Comparison of ENCODE assay signal across 9 cellular contexts in the genomic region with DNA sequence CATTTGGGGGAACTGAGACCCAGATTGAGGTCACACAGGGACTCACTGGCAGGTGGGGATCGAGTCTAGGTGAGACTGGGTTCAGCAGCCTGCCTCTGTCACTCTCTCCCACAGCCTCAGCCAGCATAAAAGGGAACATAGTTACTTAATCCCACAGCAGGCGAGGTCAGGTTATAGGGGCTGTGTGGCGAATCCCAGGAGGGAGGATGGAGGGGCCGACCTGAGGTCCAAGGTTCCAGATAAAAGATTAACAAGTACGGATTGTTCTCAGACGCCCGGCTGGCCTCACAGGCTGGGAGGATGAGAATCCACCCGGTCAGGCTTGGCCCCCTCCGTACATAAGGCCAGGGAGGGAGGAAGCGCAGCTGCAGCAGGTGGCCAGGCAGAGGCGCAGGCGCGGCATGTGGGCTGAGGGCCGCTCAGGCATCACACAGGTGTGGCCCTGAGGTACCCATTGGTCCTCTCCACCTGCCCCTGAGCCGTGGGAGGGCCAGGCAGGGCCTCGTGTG. TPM values are rescaled to one million over a fixed set of nuclear protein-coding genes. Genes with fewer than 3 reads are reported as not detected.
DNase-seq lines count a peak whose midpoint lies in the region; ATAC-seq and TF ChIP-seq lines count a peak whose summit lies in the region.
"Had no signal": no experiment of that assay in that cellular context is flagged by ENCODE, and none has a peak within 500 bp of the region (broad histone marks: within the 10 kb centered on the region; RNA-seq: fewer than 3 reads in every experiment).

No MANE protein-coding gene starts in this region.

- H3K36me3 ChIP-seq in GM23338 (ENCODE audit: insufficient read depth) (no peaks in the 10 kb centered on the region), SJCRH30 (no peaks in the 10 kb centered on the region)

- no peak overlapping the region for H3K27ac Mint-ChIP-seq in GM23338
- peak overlapping the region; percentile 95 for H3K27ac Mint-ChIP-seq in memory B cell
- no peak overlapping the region for H3K27ac Mint-ChIP-seq in endothelial cell (ENCODE audit: unreplicated experiment)

- H3K27ac ChIP-seq in GM23338 (ENCODE audit: low read depth) (no peak overlapping the region), SJCRH30 (no peak overlapping the region)

- DNase-seq in GM13977 (ENCODE audit: low spot score): peak; percentile 69
- peak; percentile 72 for DNase-seq in GM23338 (ENCODE audit: low spot score)
- DNase-seq in SJCRH30: peak; percentile 34 to 65
- peak in 1 of 2 donors; percentile 56 for DNase-seq in memory B cell (ENCODE audit: low spot score in 2 of 2)
- no peak for DNase-seq in superior temporal gyrus (ENCODE audit: extremely low spot score)
- DNase-seq in endothelial cell (ENCODE audit: low spot score): no peak
- no peak for DNase-seq in HK-2 (ENCODE audit: unreplicated experiment)
- DNase-seq in OCI-M1 (lab: John Stamatoyannopoulos, UW): no peak

- ATAC-seq in GM23338 (peak; percentile 36), memory B cell (ENCODE audit: low read depth) (peak; percentile 48)

- H3K4me3 ChIP-seq in GM23338: no peak overlapping the region
- H3K4me3 ChIP-seq in SJCRH30: no peak overlapping the region

- H3K27me3 ChIP-seq in GM23338 (ENCODE audit: insufficient read depth) (peaks cover 4% of the 10 kb centered on the region), SJCRH30 (peaks cover 3% of the 10 kb centered on the region; the same call in 1 of the 2 replicates)

- no peak overlapping the region for H2AFZ ChIP-seq in GM23338

- H3K4me3 Mint-ChIP-seq in GM23338: no peak overlapping the region
- peak overlapping the region; percentile 88 for H3K4me3 Mint-ChIP-seq in memory B cell
- H3K4me3 Mint-ChIP-seq in endothelial cell (ENCODE audit: unreplicated experiment): no peak overlapping the region

- no peak overlapping the region for H3K4me2 ChIP-seq in GM23338

- H3K9me3 ChIP-seq in SJCRH30 (replicated peaks): no peaks in the 10 kb centered on the region

- no peaks in the 10 kb centered on the region for H3K79me2 ChIP-seq in GM23338 (replicated peaks; ENCODE audit: insufficient read depth)

- H3F3A ChIP-seq in GM23338 (replicated peaks; ENCODE audit: low read depth): 0 out of 2 replicates have a peak, but pooled peaks cover 5% of the 10 kb centered on the region

- H3K9me2 ChIP-seq in GM23338 (ENCODE audit: insufficient read depth): no peaks in the 10 kb centered on the region

- H3K27me3 Mint-ChIP-seq in GM23338 (ENCODE audit: insufficient read depth, low read depth, poor library complexity) (peaks cover 18% of the 10 kb centered on the region), memory B cell (no peaks in the 10 kb centered on the region), endothelial cell (ENCODE audit: unreplicated experiment) (peaks cover 14% of the 10 kb centered on the region)

- H4K20me1 ChIP-seq in GM23338 (replicated peaks; ENCODE audit: insufficient read depth): no peaks in the 10 kb centered on the region

- H3K9me3 Mint-ChIP-seq in GM23338 (no peaks in the 10 kb centered on the region), memory B cell (no peaks in the 10 kb centered on the region), endothelial cell (ENCODE audit: unreplicated experiment) (no peaks in the 10 kb centered on the region)

- H3K4me1 Mint-ChIP-seq in GM23338 (peaks cover 28% of the 10 kb centered on the region), memory B cell (peaks cover 58% of the 10 kb centered on the region), endothelial cell (ENCODE audit: unreplicated experiment) (no peaks in the 10 kb centered on the region)

- H3K36me3 Mint-ChIP-seq in GM23338 (ENCODE audit: low read depth): no peaks in the 10 kb centered on the region
- peaks cover 9% of the 10 kb centered on the region for H3K36me3 Mint-ChIP-seq in memory B cell
- no peaks in the 10 kb centered on the region for H3K36me3 Mint-ChIP-seq in endothelial cell (ENCODE audit: low read depth, unreplicated experiment)

- peaks cover 21% of the 10 kb centered on the region; the same call in 1 of the 2 replicates for H3K4me1 ChIP-seq in GM23338 (ENCODE audit: insufficient read depth)
- peaks cover 21% of the 10 kb centered on the region for H3K4me1 ChIP-seq in SJCRH30

- TF ChIP-seq CTCF in GM13977 (IDR thresholded peaks at IDR 0.05; ENCODE audit: extremely low read depth, insufficient read depth, missing control alignments) (peak; percentile 45), GM23338 (conservative IDR thresholded peaks at IDR 0.05; ENCODE audit: low read depth in 2 of 2) (peak in 1 of 2 experiments; percentile 59; a peak in 3 of 4 replicates), endothelial cell (IDR thresholded peaks at IDR 0.05; ENCODE audit: unreplicated experiment) (no peak)

- in situ Hi-C loops in GM13977 (cut with MboI; ENCODE audit: low pct_unique_long_range_greater_than_20kb, low sequenced_read_pairs, unreplicated experiment): no loop called here

TF ChIP-seq in GM23338, 12 proteins besides CTCF, POLR2A, EP300 and RAD21 (continues in another document):
- TF ChIP-seq EZH2 (IDR thresholded peaks at IDR 0.05; ENCODE audit: low read depth, unreplicated experiment) (no peak), EZH2phosphoT487 (IDR thresholded peaks at IDR 0.05; ENCODE audit: unreplicated experiment) (no peak), ZNF331 (CRISPR knock-in tag; IDR thresholded peaks at IDR 0.05; ENCODE audit: low read depth) (no peak)
- TF ChIP-seq, protein P1, sequence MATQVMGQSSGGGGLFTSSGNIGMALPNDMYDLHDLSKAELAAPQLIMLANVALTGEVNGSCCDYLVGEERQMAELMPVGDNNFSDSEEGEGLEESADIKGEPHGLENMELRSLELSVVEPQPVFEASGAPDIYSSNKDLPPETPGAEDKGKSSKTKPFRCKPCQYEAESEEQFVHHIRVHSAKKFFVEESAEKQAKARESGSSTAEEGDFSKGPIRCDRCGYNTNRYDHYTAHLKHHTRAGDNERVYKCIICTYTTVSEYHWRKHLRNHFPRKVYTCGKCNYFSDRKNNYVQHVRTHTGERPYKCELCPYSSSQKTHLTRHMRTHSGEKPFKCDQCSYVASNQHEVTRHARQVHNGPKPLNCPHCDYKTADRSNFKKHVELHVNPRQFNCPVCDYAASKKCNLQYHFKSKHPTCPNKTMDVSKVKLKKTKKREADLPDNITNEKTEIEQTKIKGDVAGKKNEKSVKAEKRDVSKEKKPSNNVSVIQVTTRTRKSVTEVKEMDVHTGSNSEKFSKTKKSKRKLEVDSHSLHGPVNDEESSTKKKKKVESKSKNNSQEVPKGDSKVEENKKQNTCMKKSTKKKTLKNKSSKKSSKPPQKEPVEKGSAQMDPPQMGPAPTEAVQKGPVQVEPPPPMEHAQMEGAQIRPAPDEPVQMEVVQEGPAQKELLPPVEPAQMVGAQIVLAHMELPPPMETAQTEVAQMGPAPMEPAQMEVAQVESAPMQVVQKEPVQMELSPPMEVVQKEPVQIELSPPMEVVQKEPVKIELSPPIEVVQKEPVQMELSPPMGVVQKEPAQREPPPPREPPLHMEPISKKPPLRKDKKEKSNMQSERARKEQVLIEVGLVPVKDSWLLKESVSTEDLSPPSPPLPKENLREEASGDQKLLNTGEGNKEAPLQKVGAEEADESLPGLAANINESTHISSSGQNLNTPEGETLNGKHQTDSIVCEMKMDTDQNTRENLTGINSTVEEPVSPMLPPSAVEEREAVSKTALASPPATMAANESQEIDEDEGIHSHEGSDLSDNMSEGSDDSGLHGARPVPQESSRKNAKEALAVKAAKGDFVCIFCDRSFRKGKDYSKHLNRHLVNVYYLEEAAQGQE (IDR thresholded peaks at IDR 0.05; ENCODE audit: unreplicated experiment): no peak

RNA-seq across cellular contexts. Expression of a gene that starts 3.3 kb away (rescaled TPM):
- total RNA-seq in GM23338 (2014; rRNA removed; shearing (Covaris generic)): 13.5 and 20.1 TPM in 2 replicates
- 6.9 and 8.3 TPM in 2 replicates for polyA plus RNA-seq in GM23338 (2016; fragmentation: Nextera tagmentation; extraction: Ambion mirVana)
- total RNA-seq in SJCRH30 (2014; rRNA removed; shearing (Covaris generic)): not detected in 2 replicates
- 1.2 TPM for total RNA-seq in endothelial cell (ENCODE audit: unreplicated experiment)
- total RNA-seq: endothelial cell of umbilical vein had no signal
- polyA plus RNA-seq: endothelial cell of umbilical vein had no signal

RNA-seq across cellular contexts. Expression of a gene that starts 34.2 kb away (rescaled TPM):
- total RNA-seq in GM23338 (2014; rRNA removed; shearing (Covaris generic)): 24.7 and 36.8 TPM in 2 replicates
- 48.3 and 48.9 TPM in 2 replicates for polyA plus RNA-seq in GM23338 (2016; fragmentation: Nextera tagmentation; extraction: Ambion mirVana)
- 36.9 and 41.6 TPM in 2 replicates for total RNA-seq in SJCRH30 (2014; rRNA removed; shearing (Covaris generic))
- total RNA-seq in endothelial cell (ENCODE audit: unreplicated experiment): 13.2 TPM

Comparison
In these comparisons a context has a peak if more than half of its experiments do, and no peak if none do; other contexts are left out.
1. DNase-seq: peak in GM13977 (single experiment), GM23338 (single experiment) and SJCRH30 (2 of 2); none in superior temporal gyrus (single experiment), endothelial cell (single experiment), HK-2 (single experiment) and OCI-M1 (single experiment).